1 cellular context compared by ENCODE assay signal in genomic region chr12:69331846-69332684, GRCh38.
TF ChIP-seq lines count a peak whose summit lies in the region.

No MANE protein-coding gene starts in this region.

TF ChIP-seq in HepG2, 621 proteins besides CTCF, POLR2A, EP300 and RAD21 (continued from another document and continues in another):
- no peak for TF ChIP-seq ZNF44 (CRISPR knock-in tag; IDR thresholded peaks at IDR 0.05)
- TF ChIP-seq, protein P1, sequence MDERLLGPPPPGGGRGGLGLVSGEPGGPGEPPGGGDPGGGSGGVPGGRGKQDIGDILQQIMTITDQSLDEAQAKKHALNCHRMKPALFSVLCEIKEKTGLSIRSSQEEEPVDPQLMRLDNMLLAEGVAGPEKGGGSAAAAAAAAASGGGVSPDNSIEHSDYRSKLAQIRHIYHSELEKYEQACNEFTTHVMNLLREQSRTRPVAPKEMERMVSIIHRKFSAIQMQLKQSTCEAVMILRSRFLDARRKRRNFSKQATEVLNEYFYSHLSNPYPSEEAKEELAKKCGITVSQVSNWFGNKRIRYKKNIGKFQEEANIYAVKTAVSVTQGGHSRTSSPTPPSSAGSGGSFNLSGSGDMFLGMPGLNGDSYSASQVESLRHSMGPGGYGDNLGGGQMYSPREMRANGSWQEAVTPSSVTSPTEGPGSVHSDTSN (CRISPR knock-in tag; IDR thresholded peaks at IDR 0.05), result no peak
- TF ChIP-seq, protein P2, sequence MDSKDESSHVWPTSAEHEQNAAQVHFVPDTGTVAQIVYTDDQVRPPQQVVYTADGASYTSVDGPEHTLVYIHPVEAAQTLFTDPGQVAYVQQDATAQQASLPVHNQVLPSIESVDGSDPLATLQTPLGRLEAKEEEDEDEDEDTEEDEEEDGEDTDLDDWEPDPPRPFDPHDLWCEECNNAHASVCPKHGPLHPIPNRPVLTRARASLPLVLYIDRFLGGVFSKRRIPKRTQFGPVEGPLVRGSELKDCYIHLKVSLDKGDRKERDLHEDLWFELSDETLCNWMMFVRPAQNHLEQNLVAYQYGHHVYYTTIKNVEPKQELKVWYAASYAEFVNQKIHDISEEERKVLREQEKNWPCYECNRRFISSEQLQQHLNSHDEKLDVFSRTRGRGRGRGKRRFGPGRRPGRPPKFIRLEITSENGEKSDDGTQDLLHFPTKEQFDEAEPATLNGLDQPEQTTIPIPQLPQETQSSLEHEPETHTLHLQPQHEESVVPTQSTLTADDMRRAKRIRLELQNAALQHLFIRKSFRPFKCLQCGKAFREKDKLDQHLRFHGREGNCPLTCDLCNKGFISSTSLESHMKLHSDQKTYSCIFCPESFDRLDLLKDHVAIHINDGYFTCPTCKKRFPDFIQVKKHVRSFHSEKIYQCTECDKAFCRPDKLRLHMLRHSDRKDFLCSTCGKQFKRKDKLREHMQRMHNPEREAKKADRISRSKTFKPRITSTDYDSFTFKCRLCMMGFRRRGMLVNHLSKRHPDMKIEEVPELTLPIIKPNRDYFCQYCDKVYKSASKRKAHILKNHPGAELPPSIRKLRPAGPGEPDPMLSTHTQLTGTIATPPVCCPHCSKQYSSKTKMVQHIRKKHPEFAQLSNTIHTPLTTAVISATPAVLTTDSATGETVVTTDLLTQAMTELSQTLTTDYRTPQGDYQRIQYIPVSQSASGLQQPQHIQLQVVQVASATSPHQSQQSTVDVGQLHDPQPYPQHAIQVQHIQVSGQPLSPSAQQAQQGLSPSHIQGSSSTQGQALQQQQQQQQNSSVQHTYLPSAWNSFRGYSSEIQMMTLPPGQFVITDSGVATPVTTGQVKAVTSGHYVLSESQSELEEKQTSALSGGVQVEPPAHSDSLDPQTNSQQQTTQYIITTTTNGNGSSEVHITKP (CRISPR knock-in tag; IDR thresholded peaks at IDR 0.05; ENCODE audit: low read depth), result no peak
- TF ChIP-seq ZBTB7A (CRISPR knock-in tag; IDR thresholded peaks at IDR 0.05), result no peak
- TF ChIP-seq ZBTB7B (CRISPR knock-in tag; IDR thresholded peaks at IDR 0.05), result no peak
- 0 out of 2 replicates have a peak, but pooled peaks have one; percentile 20 for TF ChIP-seq ZNF232 (CRISPR knock-in tag; IDR thresholded peaks at IDR 0.05; ENCODE audit: borderline replicate concordance)
- TF ChIP-seq, protein P3, sequence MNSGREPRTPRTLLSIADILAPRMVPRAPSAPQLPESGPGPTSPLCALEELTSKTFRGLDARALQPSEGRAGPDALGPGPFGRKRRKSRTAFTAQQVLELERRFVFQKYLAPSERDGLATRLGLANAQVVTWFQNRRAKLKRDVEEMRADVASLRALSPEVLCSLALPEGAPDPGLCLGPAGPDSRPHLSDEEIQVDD (CRISPR knock-in tag; IDR thresholded peaks at IDR 0.05; ENCODE audit: borderline replicate concordance), result no peak
- TF ChIP-seq ZNF569 (CRISPR knock-in tag; IDR thresholded peaks at IDR 0.05; ENCODE audit: borderline replicate concordance), result no peak
- TF ChIP-seq ZNF431 (CRISPR knock-in tag; IDR thresholded peaks at IDR 0.05; ENCODE audit: borderline replicate concordance, low read depth), result no peak
- TF ChIP-seq HNF4G (IDR thresholded peaks at IDR 0.05; ENCODE audit: borderline replicate concordance, low read depth, low read length), result no peak
- no peak for TF ChIP-seq HNF4G (CRISPR knock-in tag; IDR thresholded peaks at IDR 0.05; ENCODE audit: borderline replicate concordance, low read depth)
- TF ChIP-seq FOXA1 (IDR thresholded peaks at IDR 0.05), result no peak
- TF ChIP-seq FOXA1 (CRISPR knock-in tag; IDR thresholded peaks at IDR 0.05), result no peak
- no peak for TF ChIP-seq KLF9 (CRISPR knock-in tag; IDR thresholded peaks at IDR 0.05; ENCODE audit: low read depth)
- no peak for TF ChIP-seq ZSCAN12 (CRISPR knock-in tag; IDR thresholded peaks at IDR 0.05)
- no peak for TF ChIP-seq ZNF652 (CRISPR knock-in tag; IDR thresholded peaks at IDR 0.05; ENCODE audit: borderline replicate concordance, low read depth)
- no peak for TF ChIP-seq IRF2 (CRISPR knock-in tag; IDR thresholded peaks at IDR 0.05)
- TF ChIP-seq NFE2 (CRISPR knock-in tag; IDR thresholded peaks at IDR 0.05), result no peak
- TF ChIP-seq NPAS2 (CRISPR knock-in tag; IDR thresholded peaks at IDR 0.05; ENCODE audit: borderline replicate concordance), result no peak
- no peak for TF ChIP-seq DMTF1 (CRISPR knock-in tag; IDR thresholded peaks at IDR 0.05)
- peak; percentile 24; the same call in 1 of the 2 replicates for TF ChIP-seq MED1 (CRISPR knock-in tag; IDR thresholded peaks at IDR 0.05)
- TF ChIP-seq SNAI1 (CRISPR knock-in tag; IDR thresholded peaks at IDR 0.05; ENCODE audit: borderline replicate concordance), result no peak
- no peak for TF ChIP-seq HMG20B (CRISPR knock-in tag; conservative IDR thresholded peaks at IDR 0.05)
- no peak for TF ChIP-seq ZNF329 (CRISPR knock-in tag; IDR thresholded peaks at IDR 0.05; ENCODE audit: low read depth)
- no peak for TF ChIP-seq ZNF3 (CRISPR knock-in tag; IDR thresholded peaks at IDR 0.05)
- TF ChIP-seq JUN (CRISPR knock-in tag; IDR thresholded peaks at IDR 0.05), result no peak
- TF ChIP-seq ZBTB14 (CRISPR knock-in tag; IDR thresholded peaks at IDR 0.05), result no peak
- TF ChIP-seq PLRG1 (conservative IDR thresholded peaks at IDR 0.05), result no peak
- TF ChIP-seq ZNF547 (CRISPR knock-in tag; IDR thresholded peaks at IDR 0.05), result no peak
- no peak for TF ChIP-seq EHMT2 (IDR thresholded peaks at IDR 0.05; ENCODE audit: borderline replicate concordance, low read depth, low read length)
- TF ChIP-seq SATB2 (CRISPR knock-in tag; IDR thresholded peaks at IDR 0.05), result no peak; the same call in 1 of the 2 replicates
- no peak for TF ChIP-seq ZNF703 (CRISPR knock-in tag; IDR thresholded peaks at IDR 0.05; ENCODE audit: borderline replicate concordance)
- no peak for TF ChIP-seq SP1 (IDR thresholded peaks at IDR 0.05)
- no peak for TF ChIP-seq SP1 (CRISPR knock-in tag; IDR thresholded peaks at IDR 0.05)
- no peak for TF ChIP-seq ZNF468 (CRISPR knock-in tag; IDR thresholded peaks at IDR 0.05)
- TF ChIP-seq, protein P4, sequence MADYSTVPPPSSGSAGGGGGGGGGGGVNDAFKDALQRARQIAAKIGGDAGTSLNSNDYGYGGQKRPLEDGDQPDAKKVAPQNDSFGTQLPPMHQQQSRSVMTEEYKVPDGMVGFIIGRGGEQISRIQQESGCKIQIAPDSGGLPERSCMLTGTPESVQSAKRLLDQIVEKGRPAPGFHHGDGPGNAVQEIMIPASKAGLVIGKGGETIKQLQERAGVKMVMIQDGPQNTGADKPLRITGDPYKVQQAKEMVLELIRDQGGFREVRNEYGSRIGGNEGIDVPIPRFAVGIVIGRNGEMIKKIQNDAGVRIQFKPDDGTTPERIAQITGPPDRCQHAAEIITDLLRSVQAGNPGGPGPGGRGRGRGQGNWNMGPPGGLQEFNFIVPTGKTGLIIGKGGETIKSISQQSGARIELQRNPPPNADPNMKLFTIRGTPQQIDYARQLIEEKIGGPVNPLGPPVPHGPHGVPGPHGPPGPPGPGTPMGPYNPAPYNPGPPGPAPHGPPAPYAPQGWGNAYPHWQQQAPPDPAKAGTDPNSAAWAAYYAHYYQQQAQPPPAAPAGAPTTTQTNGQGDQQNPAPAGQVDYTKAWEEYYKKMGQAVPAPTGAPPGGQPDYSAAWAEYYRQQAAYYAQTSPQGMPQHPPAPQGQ (CRISPR knock-in tag; IDR thresholded peaks at IDR 0.05; ENCODE audit: borderline replicate concordance), result no peak
- TF ChIP-seq ZNF205 (CRISPR knock-in tag; IDR thresholded peaks at IDR 0.05), result no peak
- no peak for TF ChIP-seq NFKBIZ (CRISPR knock-in tag; IDR thresholded peaks at IDR 0.05)
- TF ChIP-seq ZNF143 (CRISPR knock-in tag; IDR thresholded peaks at IDR 0.05), result peak; percentile 38; the same call in 1 of the 2 replicates
- TF ChIP-seq ZNF34 (CRISPR knock-in tag; IDR thresholded peaks at IDR 0.05; ENCODE audit: borderline replicate concordance), result 0 out of 2 replicates have a peak, but pooled peaks have one; percentile 31
- no peak for TF ChIP-seq MAZ (IDR thresholded peaks at IDR 0.05; ENCODE audit: borderline replicate concordance, low read depth, low read length)
- TF ChIP-seq MAZ (CRISPR knock-in tag; IDR thresholded peaks at IDR 0.05; ENCODE audit: low read depth), result no peak
- no peak for TF ChIP-seq THAP9 (CRISPR knock-in tag; IDR thresholded peaks at IDR 0.05; ENCODE audit: borderline replicate concordance)
- TF ChIP-seq PITX1 (CRISPR knock-in tag; IDR thresholded peaks at IDR 0.05), result no peak
- no peak for TF ChIP-seq FOXM1 (CRISPR knock-in tag; IDR thresholded peaks at IDR 0.05)
- TF ChIP-seq U2AF1 (optimal IDR thresholded peaks at IDR 0.05; ENCODE audit: low read depth, low read length), result no peak
- no peak for TF ChIP-seq ZNF441 (CRISPR knock-in tag; IDR thresholded peaks at IDR 0.05; ENCODE audit: borderline replicate concordance)
- no peak; the same call in 1 of the 2 replicates for TF ChIP-seq PHF20 (CRISPR knock-in tag; IDR thresholded peaks at IDR 0.05)
- no peak for TF ChIP-seq ZNF577 (CRISPR knock-in tag; IDR thresholded peaks at IDR 0.05; ENCODE audit: borderline replicate concordance, low read depth)
- no peak; the same call in 1 of the 2 replicates for TF ChIP-seq RXRA (CRISPR knock-in tag; IDR thresholded peaks at IDR 0.05)
- TF ChIP-seq ZNF337 (CRISPR knock-in tag; IDR thresholded peaks at IDR 0.05; ENCODE audit: borderline replicate concordance, low read depth), result no peak
- no peak for TF ChIP-seq ZNF451 (CRISPR knock-in tag; IDR thresholded peaks at IDR 0.05)
- no peak for TF ChIP-seq TEAD2 (CRISPR knock-in tag; IDR thresholded peaks at IDR 0.05)
- no peak for TF ChIP-seq AHR (CRISPR knock-in tag; IDR thresholded peaks at IDR 0.05)
- TF ChIP-seq HMGA1 (CRISPR knock-in tag; conservative IDR thresholded peaks at IDR 0.05), result no peak
- no peak for TF ChIP-seq ZNF207 (IDR thresholded peaks at IDR 0.05; ENCODE audit: borderline replicate concordance)
- peak; percentile 79 for TF ChIP-seq POLR2G (IDR thresholded peaks at IDR 0.05; ENCODE audit: low read depth, low read length)
- TF ChIP-seq ZNF780A (CRISPR knock-in tag; IDR thresholded peaks at IDR 0.05), result no peak; the same call in 1 of the 2 replicates
- no peak for TF ChIP-seq PAX8 (CRISPR knock-in tag; IDR thresholded peaks at IDR 0.05; ENCODE audit: borderline replicate concordance)
- TF ChIP-seq ZMYM4 (CRISPR knock-in tag; IDR thresholded peaks at IDR 0.05), result no peak
- no peak for TF ChIP-seq RFX1 (IDR thresholded peaks at IDR 0.05)
